In the genomic region with DNA sequence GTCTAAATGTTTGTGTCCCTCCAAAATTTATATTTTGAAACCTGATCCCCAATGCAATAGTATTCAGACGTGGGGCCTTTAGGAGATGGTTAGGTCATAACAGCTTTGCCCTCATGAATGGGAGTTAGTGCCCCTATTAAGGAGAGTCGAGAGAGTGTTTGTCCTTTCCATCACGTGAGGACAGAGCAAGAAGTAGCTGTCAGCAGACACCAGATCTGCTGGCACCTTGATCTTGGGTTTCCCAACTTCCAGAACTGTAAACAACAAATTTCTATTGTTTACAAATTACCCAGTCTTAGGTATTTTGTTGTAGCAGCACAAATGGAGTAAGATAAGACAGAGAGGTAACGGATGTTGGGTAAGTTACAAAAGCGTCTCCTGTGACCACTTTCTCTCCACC, we compare ENCODE assay signal across 25 cellular contexts.
"Had no signal": no experiment of that assay in that cellular context is flagged by ENCODE, and none has a peak within 500 bp of the region (broad histone marks: within the 10 kb centered on the region; RNA-seq: fewer than 3 reads in every experiment).

No MANE protein-coding gene starts in this region.

- DNase-seq: cortex of kidney; effector memory CD8-positive, alpha-beta T cell; erythroblast; esophagus squamous epithelium; foreskin melanocyte; head of caudate nucleus; left cardiac atrium; left ventricle myocardium superior; lower lobe of right lung; natural killer cell; occipital lobe; ovary; posterior cingulate gyrus; psoas muscle; right cardiac atrium; sigmoid colon; stimulated activated CD4-positive, alpha-beta T cell treated with anti-CD3 and anti-CD28 coated beads, Interleukin-2, amount 100 ng/mL, for 24 hours; stimulated activated CD4-positive, alpha-beta T cell treated with anti-CD3 and anti-CD28 coated beads, Interleukin-4, amount 100 ng/mL, for 24 hours; stimulated activated naive CD8-positive, alpha-beta T cell treated with anti-CD3 and anti-CD28 coated beads, Interleukin-15, Interleukin-2, amounts not matched to agents 100 U/mL and 50 U/mL, for 24 hours; substantia nigra; testis; upper lobe of right lung; uterus had no signal

- ATAC-seq: effector memory CD8-positive, alpha-beta T cell; left cardiac atrium; left ventricle myocardium superior; lower lobe of right lung; natural killer cell; psoas muscle; right cardiac atrium; stimulated activated effector memory CD8-positive, alpha-beta T cell treated with anti-CD3 and anti-CD28 coated beads, Interleukin-12 subunit alpha, Interleukin-12 subunit beta, amount 100 ng/mL, for 72 hours; stimulated activated naive CD8-positive, alpha-beta T cell treated with anti-CD3 and anti-CD28 coated beads, Interleukin-15, Interleukin-2, amounts not matched to agents 100 U/mL and 50 U/mL, for 24 hours; upper lobe of right lung had no signal

- H3K9me3 ChIP-seq: esophagus squamous epithelium, lower lobe of right lung, ovary, psoas muscle, sigmoid colon, testis, tibial nerve, upper lobe of right lung, uterus had no signal

- H3K4me3 Mint-ChIP-seq: effector memory CD8-positive, alpha-beta T cell; natural killer cell; stimulated activated effector memory CD8-positive, alpha-beta T cell treated with anti-CD3 and anti-CD28 coated beads, Interleukin-12 subunit alpha, Interleukin-12 subunit beta, amount 100 ng/mL, for 72 hours had no signal

- H3K36me3 ChIP-seq: esophagus squamous epithelium, lower lobe of right lung, ovary, sigmoid colon, tibial nerve, upper lobe of right lung, uterus had no signal

- H3K4me3 ChIP-seq: esophagus squamous epithelium, lower lobe of right lung, ovary, psoas muscle, sigmoid colon, testis, tibial nerve, upper lobe of right lung, uterus had no signal

- H3K4me1 ChIP-seq: esophagus squamous epithelium, lower lobe of right lung, testis, upper lobe of right lung, uterus had no signal

- H3K9me3 Mint-ChIP-seq: effector memory CD8-positive, alpha-beta T cell; natural killer cell; stimulated activated effector memory CD8-positive, alpha-beta T cell treated with anti-CD3 and anti-CD28 coated beads, Interleukin-12 subunit alpha, Interleukin-12 subunit beta, amount 100 ng/mL, for 72 hours had no signal

- H3K27ac ChIP-seq: esophagus squamous epithelium, lower lobe of right lung, ovary, sigmoid colon, testis, tibial nerve, upper lobe of right lung, uterus had no signal

- H3K4me1 Mint-ChIP-seq: natural killer cell; stimulated activated effector memory CD8-positive, alpha-beta T cell treated with anti-CD3 and anti-CD28 coated beads, Interleukin-12 subunit alpha, Interleukin-12 subunit beta, amount 100 ng/mL, for 72 hours had no signal

- H3K27ac Mint-ChIP-seq: natural killer cell; stimulated activated effector memory CD8-positive, alpha-beta T cell treated with anti-CD3 and anti-CD28 coated beads, Interleukin-12 subunit alpha, Interleukin-12 subunit beta, amount 100 ng/mL, for 72 hours had no signal

- H3K36me3 Mint-ChIP-seq: natural killer cell; stimulated activated effector memory CD8-positive, alpha-beta T cell treated with anti-CD3 and anti-CD28 coated beads, Interleukin-12 subunit alpha, Interleukin-12 subunit beta, amount 100 ng/mL, for 72 hours had no signal

- H3K27me3 ChIP-seq: ovary, sigmoid colon, testis, tibial nerve, upper lobe of right lung, uterus had no signal
